Comparison of ENCODE assay signal across 1 cellular context in the genomic region with DNA sequence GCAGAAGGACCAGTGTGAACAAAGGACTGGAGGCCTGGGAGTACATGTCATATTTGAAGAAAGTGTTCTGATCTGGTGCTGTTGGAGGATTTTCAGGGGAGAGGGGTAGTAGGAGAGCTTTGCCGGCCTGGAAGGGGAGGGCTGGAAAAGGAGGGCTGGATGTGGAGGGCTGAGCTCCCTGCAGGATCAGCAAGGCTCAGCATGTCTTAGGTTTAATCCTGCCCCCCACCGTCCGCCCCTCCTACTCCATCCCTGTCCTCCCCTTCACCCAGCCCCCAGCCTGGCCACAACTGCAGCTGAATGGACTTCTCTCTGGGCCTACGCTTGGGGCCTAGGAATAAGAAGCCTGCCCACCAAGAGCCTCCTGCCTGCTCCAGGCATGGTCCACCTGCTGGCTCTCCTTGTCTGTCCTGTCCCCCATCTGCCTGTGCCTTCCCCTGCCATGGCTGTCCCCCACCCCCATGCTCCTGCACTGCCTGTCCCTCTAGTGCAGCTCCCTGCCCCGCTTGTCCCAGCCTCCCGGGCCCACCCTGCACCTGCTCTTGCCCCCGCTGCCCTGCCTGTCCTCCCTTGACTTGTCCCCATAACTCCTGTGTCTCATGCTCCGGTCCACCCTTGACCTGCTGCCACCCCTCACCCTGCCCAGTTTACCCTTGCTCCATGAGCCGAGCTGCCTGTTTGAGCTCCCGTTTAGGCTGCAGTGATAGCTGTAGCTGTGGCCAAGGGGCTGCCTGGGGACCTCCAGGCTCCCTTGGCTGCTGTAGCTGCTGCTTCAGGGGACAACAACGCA.
TF ChIP-seq lines count a peak whose summit lies in the region.

No MANE protein-coding gene starts in this region.

TF ChIP-seq in GM23338, 12 proteins besides CTCF, POLR2A, EP300 and RAD21:
- TF ChIP-seq NANOG (IDR thresholded peaks at IDR 0.05; ENCODE audit: borderline replicate concordance): no peak
- TF ChIP-seq, protein P1, sequence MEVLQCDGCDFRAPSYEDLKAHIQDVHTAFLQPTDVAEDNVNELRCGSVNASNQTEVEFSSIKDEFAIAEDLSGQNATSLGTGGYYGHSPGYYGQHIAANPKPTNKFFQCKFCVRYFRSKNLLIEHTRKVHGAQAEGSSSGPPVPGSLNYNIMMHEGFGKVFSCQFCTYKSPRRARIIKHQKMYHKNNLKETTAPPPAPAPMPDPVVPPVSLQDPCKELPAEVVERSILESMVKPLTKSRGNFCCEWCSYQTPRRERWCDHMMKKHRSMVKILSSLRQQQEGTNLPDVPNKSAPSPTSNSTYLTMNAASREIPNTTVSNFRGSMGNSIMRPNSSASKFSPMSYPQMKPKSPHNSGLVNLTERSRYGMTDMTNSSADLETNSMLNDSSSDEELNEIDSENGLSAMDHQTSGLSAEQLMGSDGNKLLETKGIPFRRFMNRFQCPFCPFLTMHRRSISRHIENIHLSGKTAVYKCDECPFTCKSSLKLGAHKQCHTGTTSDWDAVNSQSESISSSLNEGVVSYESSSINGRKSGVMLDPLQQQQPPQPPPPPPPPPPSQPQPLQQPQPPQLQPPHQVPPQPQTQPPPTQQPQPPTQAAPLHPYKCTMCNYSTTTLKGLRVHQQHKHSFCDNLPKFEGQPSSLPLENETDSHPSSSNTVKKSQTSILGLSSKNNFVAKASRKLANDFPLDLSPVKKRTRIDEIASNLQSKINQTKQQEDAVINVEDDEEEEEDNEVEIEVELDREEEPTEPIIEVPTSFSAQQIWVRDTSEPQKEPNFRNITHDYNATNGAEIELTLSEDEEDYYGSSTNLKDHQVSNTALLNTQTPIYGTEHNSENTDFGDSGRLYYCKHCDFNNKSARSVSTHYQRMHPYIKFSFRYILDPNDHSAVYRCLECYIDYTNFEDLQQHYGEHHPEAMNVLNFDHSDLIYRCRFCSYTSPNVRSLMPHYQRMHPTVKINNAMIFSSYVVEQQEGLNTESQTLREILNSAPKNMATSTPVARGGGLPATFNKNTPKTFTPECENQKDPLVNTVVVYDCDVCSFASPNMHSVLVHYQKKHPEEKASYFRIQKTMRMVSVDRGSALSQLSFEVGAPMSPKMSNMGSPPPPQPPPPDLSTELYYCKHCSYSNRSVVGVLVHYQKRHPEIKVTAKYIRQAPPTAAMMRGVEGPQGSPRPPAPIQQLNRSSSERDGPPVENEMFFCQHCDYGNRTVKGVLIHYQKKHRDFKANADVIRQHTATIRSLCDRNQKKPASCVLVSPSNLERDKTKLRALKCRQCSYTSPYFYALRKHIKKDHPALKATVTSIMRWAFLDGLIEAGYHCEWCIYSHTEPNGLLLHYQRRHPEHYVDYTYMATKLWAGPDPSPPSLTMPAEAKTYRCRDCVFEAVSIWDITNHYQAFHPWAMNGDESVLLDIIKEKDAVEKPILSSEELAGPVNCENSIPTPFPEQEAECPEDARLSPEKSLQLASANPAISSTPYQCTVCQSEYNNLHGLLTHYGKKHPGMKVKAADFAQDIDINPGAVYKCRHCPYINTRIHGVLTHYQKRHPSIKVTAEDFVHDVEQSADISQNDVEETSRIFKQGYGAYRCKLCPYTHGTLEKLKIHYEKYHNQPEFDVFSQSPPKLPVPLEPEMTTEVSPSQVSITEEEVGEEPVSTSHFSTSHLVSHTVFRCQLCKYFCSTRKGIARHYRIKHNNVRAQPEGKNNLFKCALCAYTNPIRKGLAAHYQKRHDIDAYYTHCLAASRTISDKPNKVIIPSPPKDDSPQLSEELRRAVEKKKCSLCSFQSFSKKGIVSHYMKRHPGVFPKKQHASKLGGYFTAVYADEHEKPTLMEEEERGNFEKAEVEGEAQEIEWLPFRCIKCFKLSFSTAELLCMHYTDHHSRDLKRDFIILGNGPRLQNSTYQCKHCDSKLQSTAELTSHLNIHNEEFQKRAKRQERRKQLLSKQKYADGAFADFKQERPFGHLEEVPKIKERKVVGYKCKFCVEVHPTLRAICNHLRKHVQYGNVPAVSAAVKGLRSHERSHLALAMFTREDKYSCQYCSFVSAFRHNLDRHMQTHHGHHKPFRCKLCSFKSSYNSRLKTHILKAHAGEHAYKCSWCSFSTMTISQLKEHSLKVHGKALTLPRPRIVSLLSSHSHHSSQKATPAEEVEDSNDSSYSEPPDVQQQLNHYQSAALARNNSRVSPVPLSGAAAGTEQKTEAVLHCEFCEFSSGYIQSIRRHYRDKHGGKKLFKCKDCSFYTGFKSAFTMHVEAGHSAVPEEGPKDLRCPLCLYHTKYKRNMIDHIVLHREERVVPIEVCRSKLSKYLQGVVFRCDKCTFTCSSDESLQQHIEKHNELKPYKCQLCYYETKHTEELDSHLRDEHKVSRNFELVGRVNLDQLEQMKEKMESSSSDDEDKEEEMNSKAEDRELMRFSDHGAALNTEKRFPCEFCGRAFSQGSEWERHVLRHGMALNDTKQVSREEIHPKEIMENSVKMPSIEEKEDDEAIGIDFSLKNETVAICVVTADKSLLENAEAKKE (CRISPR knock-in tag; IDR thresholded peaks at IDR 0.05): no peak
